Comparison of ENCODE assay signal across 1 cellular context in genomic region chr1:179127163-179127895, GRCh38.
TF ChIP-seq lines count a peak whose summit lies in the region.

No MANE protein-coding gene starts in this region.

TF ChIP-seq in A549, 52 proteins besides CTCF, POLR2A, EP300 and RAD21 (continued from another document):
- TF ChIP-seq HMGXB4 (CRISPR knock-in tag; IDR thresholded peaks at IDR 0.05; ENCODE audit: borderline replicate concordance) (no peak), JUNB (IDR thresholded peaks at IDR 0.05) (no peak), MAFK (IDR thresholded peaks at IDR 0.05; ENCODE audit: partially characterized antibody) (no peak), FOSL2 (IDR thresholded peaks at IDR 0.05) (no peak), FOSL2 (CRISPR knock-in tag; IDR thresholded peaks at IDR 0.05) (no peak), RFX5 (IDR thresholded peaks at IDR 0.05) (no peak), CEBPB (IDR thresholded peaks at IDR 0.05) (no peak), BCL3 (IDR thresholded peaks at IDR 0.05) (no peak), REST (IDR thresholded peaks at IDR 0.05) (no peak), ZC3H11A (IDR thresholded peaks at IDR 0.05) (no peak), ZNF302 (CRISPR knock-in tag; IDR thresholded peaks at IDR 0.05) (no peak), HOXB13 (CRISPR knock-in tag; IDR thresholded peaks at IDR 0.05; ENCODE audit: low read depth) (no peak), ATOH8 (CRISPR knock-in tag; IDR thresholded peaks at IDR 0.05; ENCODE audit: low read depth) (no peak)
